Comparison of ENCODE assay signal across 17 cellular contexts in the genomic region with DNA sequence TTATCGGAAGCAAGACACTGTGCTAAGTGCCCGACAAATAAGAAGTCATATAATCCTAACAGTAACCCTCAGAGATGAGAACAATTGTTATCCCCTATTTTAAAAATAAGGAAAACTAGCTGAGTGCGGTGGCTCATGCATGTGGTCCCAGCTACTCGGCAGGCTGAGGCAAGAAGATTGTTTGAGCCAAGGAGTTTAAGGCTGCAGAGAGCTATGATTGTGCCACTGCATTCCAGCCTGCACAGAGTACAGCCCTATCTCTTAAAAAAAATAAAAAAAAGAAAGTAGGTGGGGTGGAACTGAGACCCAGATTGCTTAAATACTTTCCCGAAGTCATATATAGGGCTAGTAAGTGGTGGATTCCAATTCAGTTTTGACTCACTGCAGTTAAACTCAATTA.
A peak's percentile ranks its signal among the peaks of the same experiment; 100 is the strongest.
DNase-seq lines count a peak whose midpoint lies in the region; ATAC-seq and TF ChIP-seq lines count a peak whose summit lies in the region.
"Had no signal": no experiment of that assay in that cellular context is flagged by ENCODE, and none has a peak within 500 bp of the region (broad histone marks: within the 10 kb centered on the region; RNA-seq: fewer than 3 reads in every experiment).

No MANE protein-coding gene starts in this region.

- H3K36me3 ChIP-seq in CD4-positive, alpha-beta memory T cell (ENCODE audit: insufficient read depth, low read length) = no peaks in the 10 kb centered on the region
- H3K36me3 ChIP-seq in transverse colon = no peaks in the 10 kb centered on the region
- H3K36me3 ChIP-seq: left ventricle myocardium inferior had no signal

- CTCF ChIA-PET in CD4-positive, alpha-beta memory T cell (lab: Charles Lee; ENCODE audit: partially characterized antibody) = interaction anchor here (1.4 kb wide), 1 partner anchor 272 kb away, joined by 4 read pairs; no protein-coding TSS in a partner anchor

- no peaks in the 10 kb centered on the region for H3K9me3 Mint-ChIP-seq in CD4-positive, alpha-beta memory T cell
- H3K9me3 Mint-ChIP-seq in IgD-negative memory B cell = no peaks in the 10 kb centered on the region
- H3K9me3 Mint-ChIP-seq in chondrocyte (ENCODE audit: low read depth) = no peaks in the 10 kb centered on the region
- no peaks in the 10 kb centered on the region for H3K9me3 Mint-ChIP-seq in memory B cell
- H3K9me3 Mint-ChIP-seq: activated naive CD8-positive, alpha-beta T cell treated with anti-CD3 and anti-CD28 coated beads for 36 hours; activated T-cell treated with anti-CD3 and anti-CD28 coated beads, Interleukin-2, amount 50 U/mL, for 4 hours had no signal

- in situ Hi-C loops in transverse colon (cut with MboI; ENCODE audit: low pct_ligation_motif_present in 1 of 4, low pct_unique_long_range_greater_than_20kb in 1 of 4, low sequenced_read_pairs in 3 of 4) = no loop called here

- WGBS in transverse colon (ENCODE audit: low coverage in 1 of 2), 2 donors = 48 to 52% methylated on average over 5 of the region's 5 CpGs

- no peaks in the 10 kb centered on the region for H3K27me3 ChIP-seq in CD4-positive, alpha-beta memory T cell (ENCODE audit: insufficient read depth, low read length)
- H3K27me3 ChIP-seq in transverse colon = no peaks in the 10 kb centered on the region

- peak overlapping the region; percentile 65 to 90 (median 82) for H3K4me3 Mint-ChIP-seq in CD4-positive, alpha-beta memory T cell
- H3K4me3 Mint-ChIP-seq in IgD-negative memory B cell (peak overlapping the region; percentile 85 to 95 (median 88)), chondrocyte (ENCODE audit: unreplicated experiment) (no peak overlapping the region), memory B cell (peak overlapping the region; percentile 85)

- H3K36me3 Mint-ChIP-seq in CD4-positive, alpha-beta memory T cell = no peaks in the 10 kb centered on the region
- H3K36me3 Mint-ChIP-seq in IgD-negative memory B cell (no peaks in the 10 kb centered on the region), chondrocyte (ENCODE audit: low read depth) (no peaks in the 10 kb centered on the region), memory B cell (no peaks in the 10 kb centered on the region)
- H3K36me3 Mint-ChIP-seq: activated naive CD8-positive, alpha-beta T cell treated with anti-CD3 and anti-CD28 coated beads for 36 hours had no signal

- POLR2A ChIA-PET in CD4-positive, alpha-beta memory T cell (lab: Charles Lee; ENCODE audit: partially characterized antibody) = interaction anchor here (0.9 to 2.0 kb wide), 3 partner anchors 71 to 83 kb away, joined by 3 to 10 read pairs (median 8); no protein-coding TSS in a partner anchor

- no peak for DNase-seq in CD4-positive, alpha-beta memory T cell
- DNase-seq in chondrocyte (ENCODE audit: low spot score) = no peak
- no peak for DNase-seq in memory B cell (ENCODE audit: low spot score in 2 of 2)
- no peak for DNase-seq in activated naive CD4-positive, alpha-beta T cell treated with anti-CD3 and anti-CD28 coated beads, Interleukin-2, amount 50 U/mL, for 16 hours
- DNase-seq in transverse colon = no peak
- no peak for DNase-seq in DMS 273 (lab: John Stamatoyannopoulos, UW; ENCODE audit: unreplicated experiment)
- DNase-seq: AML-193, DMS153, H7, left ventricle myocardium inferior, NCI-H1092, NCI-H2107 had no signal

- no peak for TF ChIP-seq EP300 in transverse colon (IDR thresholded peaks at IDR 0.05; ENCODE audit: low read depth)

- peak overlapping the region in 3 of 7 donors; percentile 35 to 90 (median 66) for H3K27ac Mint-ChIP-seq in CD4-positive, alpha-beta memory T cell
- H3K27ac Mint-ChIP-seq in IgD-negative memory B cell (peak overlapping the region in 1 of 3 donors; percentile 94), chondrocyte (ENCODE audit: unreplicated experiment) (peak overlapping the region; percentile 17), memory B cell (peak overlapping the region; percentile 89)

- H3K4me1 Mint-ChIP-seq in CD4-positive, alpha-beta memory T cell = peaks cover 31 to 70% (median 45%) of the 10 kb centered on the region in 4 donors
- peaks cover 28 to 46% (median 36%) of the 10 kb centered on the region in 3 donors for H3K4me1 Mint-ChIP-seq in IgD-negative memory B cell
- H3K4me1 Mint-ChIP-seq in chondrocyte (ENCODE audit: low read depth) = peaks cover 50% of the 10 kb centered on the region
- peaks cover 41% of the 10 kb centered on the region for H3K4me1 Mint-ChIP-seq in memory B cell

- H3K4me1 ChIP-seq in CD4-positive, alpha-beta memory T cell (ENCODE audit: insufficient read depth, low read length) = peaks cover 37% of the 10 kb centered on the region
- peaks cover 0 to 4% (median 0%) of the 10 kb centered on the region in 4 donors for H3K4me1 ChIP-seq in transverse colon
- H3K4me1 ChIP-seq: left ventricle myocardium inferior had no signal

- intact Hi-C loops in CD4-positive, alpha-beta memory T cell (cut with micrococcal nuclease) = loop anchor here (2.0 to 5.0 kb wide), 3 partner anchors 69 to 116 kb away; partner anchors contain the start of gene UST
- intact Hi-C loops in transverse colon (cut with DNase I; ENCODE audit: low total_unique reads) = no loop called here

- no peak overlapping the region for H3K4me3 ChIP-seq in CD4-positive, alpha-beta memory T cell (ENCODE audit: low read length in 2 of 2)
- no peak overlapping the region for H3K4me3 ChIP-seq in transverse colon
- H3K4me3 ChIP-seq: K562, left ventricle myocardium inferior had no signal

- TF ChIP-seq CTCF in chondrocyte (IDR thresholded peaks at IDR 0.05) (no peak), transverse colon (IDR thresholded peaks at IDR 0.05) (no peak)

- ATAC-seq in memory B cell (ENCODE audit: low read depth) (no peak), HG03196 (IDR thresholded peaks at IDR 0.05; ENCODE audit: unreplicated experiment) (no peak)
- ATAC-seq: K562 had no signal

- TF ChIP-seq POLR2A in transverse colon (IDR thresholded peaks at IDR 0.05) = no peak

- H3K27ac ChIP-seq in CD4-positive, alpha-beta memory T cell (ENCODE audit: low read depth, low read length) = peak overlapping the region; percentile 32
- H3K27ac ChIP-seq in transverse colon = no peak overlapping the region
- H3K27ac ChIP-seq: left ventricle myocardium inferior had no signal

- H3K27me3 Mint-ChIP-seq in CD4-positive, alpha-beta memory T cell = no peaks in the 10 kb centered on the region
- H3K27me3 Mint-ChIP-seq in IgD-negative memory B cell = no peaks in the 10 kb centered on the region
- no peaks in the 10 kb centered on the region for H3K27me3 Mint-ChIP-seq in chondrocyte (ENCODE audit: low read depth)
- H3K27me3 Mint-ChIP-seq in memory B cell = no peaks in the 10 kb centered on the region

- H3K9me3 ChIP-seq in CD4-positive, alpha-beta memory T cell (ENCODE audit: control insufficient read depth in 1 of 2, low read length in 2 of 2) = no peaks in the 10 kb centered on the region
- no peaks in the 10 kb centered on the region for H3K9me3 ChIP-seq in transverse colon
- H3K9me3 ChIP-seq: left ventricle myocardium inferior had no signal
